Comparison of ENCODE assay signal across 8 cellular contexts in genomic region chrX:119272882-119273806, GRCh38. TPM values are rescaled to one million over a fixed set of nuclear protein-coding genes. Genes with fewer than 3 reads are reported as not detected.
DNase-seq lines count a peak whose midpoint lies in the region; ATAC-seq and TF ChIP-seq lines count a peak whose summit lies in the region.

No MANE protein-coding gene starts in this region.

- no peaks in the 10 kb centered on the region for H3K4me1 ChIP-seq in neural progenitor cell

- H3K27me3 Mint-ChIP-seq in neural progenitor cell (ENCODE audit: insufficient read depth, low read depth), result peaks cover 3% of the 10 kb centered on the region

- no peaks in the 10 kb centered on the region for H3K4me1 Mint-ChIP-seq in neural progenitor cell

- no peak overlapping the region for H3K9ac ChIP-seq in neural progenitor cell

- H3K9me3 ChIP-seq in neural progenitor cell (ENCODE audit: low read depth), result no peaks in the 10 kb centered on the region

- no peak overlapping the region for H3K27ac ChIP-seq in neural progenitor cell

- H3K4me2 ChIP-seq in neural progenitor cell, result no peak overlapping the region

- no peak overlapping the region for H2AFZ ChIP-seq in neural progenitor cell (replicated peaks)

- no peaks in the 10 kb centered on the region for H3K36me3 ChIP-seq in neural progenitor cell

- no peak overlapping the region for H3K4me3 ChIP-seq in epithelial cell of esophagus (ENCODE audit: low read length)
- no peak overlapping the region for H3K4me3 ChIP-seq in neural progenitor cell

- peak; percentile 61 for ATAC-seq in GM21390 (IDR thresholded peaks at IDR 0.05; ENCODE audit: unreplicated experiment)
- ATAC-seq in GM21576 (IDR thresholded peaks at IDR 0.05; ENCODE audit: unreplicated experiment), result no peak
- ATAC-seq in GM21528 (IDR thresholded peaks at IDR 0.05; ENCODE audit: low FRiP score, unreplicated experiment), result no peak

- no peaks in the 10 kb centered on the region for H3K36me3 Mint-ChIP-seq in neural progenitor cell

- TF ChIP-seq CTCF in epithelial cell of esophagus (IDR thresholded peaks at IDR 0.05; ENCODE audit: insufficient read depth, low read depth, low read length, missing control alignments) (peak; percentile 24), neural progenitor cell (IDR thresholded peaks at IDR 0.05) (no peak)

- H3F3A ChIP-seq in neural progenitor cell (ENCODE audit: low read depth), result no peaks in the 10 kb centered on the region

- H3K79me2 ChIP-seq in neural progenitor cell (ENCODE audit: low read depth), result no peaks in the 10 kb centered on the region

- H3K27ac Mint-ChIP-seq in neural progenitor cell, result no peak overlapping the region

- H3K4me3 Mint-ChIP-seq in neural progenitor cell, result no peak overlapping the region

- peaks cover 20% of the 10 kb centered on the region for H3K27me3 ChIP-seq in neural progenitor cell

- H4K20me1 ChIP-seq in neural progenitor cell (ENCODE audit: low read depth), result no peaks in the 10 kb centered on the region

- DNase-seq in activated CD8-positive, alpha-beta memory T cell treated with anti-CD3 and anti-CD28 coated beads, Interleukin-2, amount 50 U/mL, for 1 hour (ENCODE audit: extremely low read depth), result peak; percentile 13
- DNase-seq in epithelial cell of esophagus (ENCODE audit: low read depth), result peak; percentile 74
- peak; percentile 34 for DNase-seq in neural progenitor cell (ENCODE audit: low spot score)
- DNase-seq in SHP77 treated with DMSO at 0.1 percent for 48 hours (lab: John Stamatoyannopoulos, UW), result no peak
- no peak for DNase-seq in DMS153 treated with DMSO at 0.1 percent for 48 hours (lab: John Stamatoyannopoulos, UW; ENCODE audit: unreplicated experiment)

- peaks cover 19% of the 10 kb centered on the region for H3K9me3 Mint-ChIP-seq in neural progenitor cell

RNA-seq across cellular contexts. Expression of gene PGRMC1, which starts 37.1 kb away (rescaled TPM):
- 191 and 246 TPM in 2 replicates for total RNA-seq in neural progenitor cell (ENCODE audit: low replicate concordance)

Comparison
In these comparisons a context has a peak if more than half of its experiments do, and no peak if none do; other contexts are left out.
1. DNase-seq: peak in activated CD8-positive, alpha-beta memory T cell treated with anti-CD3 and anti-CD28 coated beads, Interleukin-2, amount 50 U/mL, for 1 hour (single experiment), epithelial cell of esophagus (single experiment) and neural progenitor cell (single experiment); none in SHP77 treated with DMSO at 0.1 percent for 48 hours (single experiment) and DMS153 treated with DMSO at 0.1 percent for 48 hours (single experiment).